ENCODE assay signal across 9 cellular contexts in genomic region chr10:103896225-103896624, GRCh38. TPM values are rescaled to one million over a fixed set of nuclear protein-coding genes. Genes with fewer than 3 reads are reported as not detected.
DNase-seq lines count a peak whose midpoint lies in the region; ATAC-seq and TF ChIP-seq lines count a peak whose summit lies in the region.
"Had no signal": no experiment of that assay in that cellular context is flagged by ENCODE, and none has a peak within 500 bp of the region (broad histone marks: within the 10 kb centered on the region; RNA-seq: fewer than 3 reads in every experiment).

No MANE protein-coding gene starts in this region.

- H3K4me1 ChIP-seq in spleen = peaks cover 15 to 51% (median 36%) of the 10 kb centered on the region in 6 donors

- no peaks in the 10 kb centered on the region for H3K9me3 ChIP-seq in spleen

- H3K27ac Mint-ChIP-seq in HFFc6 = peak overlapping the region; percentile 93
- H3K27ac Mint-ChIP-seq in activated T-helper 17 cell treated with anti-CD3 and anti-CD28 coated beads, Interleukin-2, amount 50 U/mL, for 72 hours = peak overlapping the region; percentile 87
- H3K27ac Mint-ChIP-seq in glutamatergic neuron (ENCODE audit: unreplicated experiment) = peak overlapping the region; percentile 87

- peaks cover 19% of the 10 kb centered on the region for H3K36me3 Mint-ChIP-seq in HFFc6 (ENCODE audit: low read depth)
- peaks cover 95% of the 10 kb centered on the region for H3K36me3 Mint-ChIP-seq in activated T-helper 17 cell treated with anti-CD3 and anti-CD28 coated beads, Interleukin-2, amount 50 U/mL, for 72 hours (ENCODE audit: low read depth)
- no peaks in the 10 kb centered on the region for H3K36me3 Mint-ChIP-seq in glutamatergic neuron (ENCODE audit: unreplicated experiment)

- TF ChIP-seq CTCF in HFFc6 (IDR thresholded peaks at IDR 0.05) (no peak), glutamatergic neuron (IDR thresholded peaks at IDR 0.05; ENCODE audit: partially characterized antibody, unreplicated experiment) (no peak), spleen (IDR thresholded peaks at IDR 0.05 in 8 of 11, conservative IDR thresholded peaks at IDR 0.05 in 3 of 11) (no peak), RWPE1 (conservative IDR thresholded peaks at IDR 0.05; ENCODE audit: low read depth) (no peak)

- CTCF ChIA-PET in RWPE1 (lab: Yijun Ruan, JAX) = no interaction called here

- intact Hi-C loops in spleen (cut with DNase I; ENCODE audit: low total_unique reads) = no loop called here

- peaks cover 54% of the 10 kb centered on the region for H3K4me1 Mint-ChIP-seq in HFFc6 (ENCODE audit: low read depth)
- peaks cover 30% of the 10 kb centered on the region for H3K4me1 Mint-ChIP-seq in activated T-helper 17 cell treated with anti-CD3 and anti-CD28 coated beads, Interleukin-2, amount 50 U/mL, for 72 hours
- peaks cover 61% of the 10 kb centered on the region for H3K4me1 Mint-ChIP-seq in glutamatergic neuron (ENCODE audit: low read depth, unreplicated experiment)

- no peaks in the 10 kb centered on the region for H3K9me3 Mint-ChIP-seq in HFFc6
- no peaks in the 10 kb centered on the region for H3K9me3 Mint-ChIP-seq in activated T-helper 17 cell treated with anti-CD3 and anti-CD28 coated beads, Interleukin-2, amount 50 U/mL, for 72 hours
- peaks cover 2% of the 10 kb centered on the region for H3K9me3 Mint-ChIP-seq in glutamatergic neuron (ENCODE audit: unreplicated experiment)

- ATAC-seq in activated T-helper 17 cell treated with anti-CD3 and anti-CD28 coated beads, Interleukin-2, amount 50 U/mL, for 72 hours (replicated peaks) = no peak
- ATAC-seq in HG02642 (IDR thresholded peaks at IDR 0.05; ENCODE audit: poor library complexity, unreplicated experiment) = no peak

- peaks cover 7 to 89% (median 47%) of the 10 kb centered on the region in 6 donors for H3K36me3 ChIP-seq in spleen

- POLR2A ChIA-PET in RWPE1 (lab: Yijun Ruan, JAX; ENCODE audit: low non-redundant PET) = no interaction called here

- H3K4me3 ChIP-seq in spleen = no peak overlapping the region

- H3K27me3 ChIP-seq in spleen (replicated peaks in 1 of 7) = no peaks in the 10 kb centered on the region

- H3K27me3 Mint-ChIP-seq in HFFc6 (ENCODE audit: insufficient read depth) (no peaks in the 10 kb centered on the region), glutamatergic neuron (ENCODE audit: unreplicated experiment) (no peaks in the 10 kb centered on the region)
- H3K27me3 Mint-ChIP-seq in activated T-helper 17 cell treated with anti-CD3 and anti-CD28 coated beads, Interleukin-2, amount 50 U/mL, for 72 hours = no peaks in the 10 kb centered on the region

- H3K4me3 Mint-ChIP-seq in HFFc6 (no peak overlapping the region), glutamatergic neuron (ENCODE audit: unreplicated experiment) (peak overlapping the region; percentile 39)
- peak overlapping the region; percentile 50 for H3K4me3 Mint-ChIP-seq in activated T-helper 17 cell treated with anti-CD3 and anti-CD28 coated beads, Interleukin-2, amount 50 U/mL, for 72 hours

- H3K27ac ChIP-seq in spleen = peak overlapping the region in 5 of 8 donors; percentile 61 to 81 (median 73)
- H3K27ac ChIP-seq in RWPE1 = no peak overlapping the region

- 77 to 88% (median 85%) methylated on average over 5 of the region's 5 CpGs for WGBS in spleen, 5 donors

- DNase-seq in HFFc6 (no peak), glutamatergic neuron (no peak), spleen (no peak), RWPE1 (ENCODE audit: low spot score) (no peak), HUDEP-2 (lab: John Stamatoyannopoulos, UW; ENCODE audit: unreplicated experiment in 76 of 76) (no peak)
- DNase-seq: central memory CD4-positive, alpha-beta T cell; NCI-H2081 had no signal

- TF ChIP-seq POLR2A in spleen (IDR thresholded peaks at IDR 0.05) = no peak

RNA-seq across cellular contexts. Expression of gene STN1, which starts 21.8 kb away (rescaled TPM):
- total RNA-seq in HFFc6 (2021; fragmentation: NEBNext Ultra II Directional; extraction: Animal tissue kit (Norgen Biotek cat#: 25700)) = 10 to 100 TPM; 12.1 to 15.6 (median 14.7) TPM
- 10 to 100 TPM; 41.9 to 45.4 TPM for total RNA-seq in activated T-helper 17 cell treated with anti-CD3 and anti-CD28 coated beads, Interleukin-2, amount 50 U/mL, for 72 hours
- total RNA-seq in glutamatergic neuron (ENCODE audit: unreplicated experiment) = 57.1 TPM
- total RNA-seq in spleen = 10 to 100 TPM; 18.6 to 27.7 (median 24.1) TPM
- polyA plus RNA-seq in spleen = 10 to 100 TPM; 14.2 to 18.1 (median 15.1) TPM

RNA-seq across cellular contexts. Expression of gene SH3PXD2A, which starts 40.8 kb away (rescaled TPM):
- 100 to 1,000 TPM in 2 of 6 experiments, 10 to 100 TPM in 4; 75.5 to 113 (median 81.1) TPM for total RNA-seq in HFFc6 (2021; fragmentation: NEBNext Ultra II Directional; extraction: Animal tissue kit (Norgen Biotek cat#: 25700))
- 10 to 100 TPM in 1 of 2 donors, 1 to 10 TPM in 1; 8.0 to 19.3 TPM for total RNA-seq in activated T-helper 17 cell treated with anti-CD3 and anti-CD28 coated beads, Interleukin-2, amount 50 U/mL, for 72 hours
- total RNA-seq in glutamatergic neuron (ENCODE audit: unreplicated experiment) = 16.7 TPM
- total RNA-seq in spleen = 10 to 100 TPM; 27.9 to 50.0 (median 38.8) TPM
- 1 to 10 TPM; 2.6 to 8.1 (median 4.4) TPM for polyA plus RNA-seq in spleen
